ENCODE assay signal across 1 cellular context in genomic region chr15:40948706-40949473, GRCh38.
A peak's percentile ranks its signal among the peaks of the same experiment; 100 is the strongest.
TF ChIP-seq lines count a peak whose summit lies in the region.

No MANE protein-coding gene starts in this region.

TF ChIP-seq in HepG2, 621 proteins besides CTCF, POLR2A, EP300 and RAD21:
- TF ChIP-seq ZNF224 (CRISPR knock-in tag; IDR thresholded peaks at IDR 0.05) (no peak), ZNF512B (CRISPR knock-in tag; IDR thresholded peaks at IDR 0.05; ENCODE audit: borderline replicate concordance) (no peak), HOMEZ (CRISPR knock-in tag; IDR thresholded peaks at IDR 0.05; ENCODE audit: low read depth) (no peak), MYNN (CRISPR knock-in tag; IDR thresholded peaks at IDR 0.05; ENCODE audit: low read depth) (no peak), ZNF251 (CRISPR knock-in tag; IDR thresholded peaks at IDR 0.05) (no peak), ARID4A (CRISPR knock-in tag; IDR thresholded peaks at IDR 0.05; ENCODE audit: borderline replicate concordance) (no peak), ZSCAN21 (CRISPR knock-in tag; IDR thresholded peaks at IDR 0.05; ENCODE audit: borderline replicate concordance) (no peak), MNT (IDR thresholded peaks at IDR 0.05) (0 out of 2 replicates have a peak, but pooled peaks have one; percentile 35)
